In genomic region chr18:46332286-46332801, GRCh38 we compare ENCODE assay signal across 10 cellular contexts.
"Had no signal": no experiment of that assay in that cellular context is flagged by ENCODE, and none has a peak within 500 bp of the region (broad histone marks: within the 10 kb centered on the region; RNA-seq: fewer than 3 reads in every experiment).

No MANE protein-coding gene starts in this region.

- H3K27ac Mint-ChIP-seq: activated CD4-positive, alpha-beta memory T cell treated with anti-CD3 and anti-CD28 coated beads for 36 hours; activated naive CD8-positive, alpha-beta T cell treated with anti-CD3 and anti-CD28 coated beads, Interleukin-2, amount 10 ng/mL, durations not matched to agents 7 days and 5 days; stimulated activated naive B cell treated with anti-CD40 and anti-IgM and Interleukin-4, amounts not matched to agents 10 μg/mL and 1 μg/mL and 100 μg/mL, for 72 hours had no signal

- H3K36me3 ChIP-seq: tibial nerve had no signal

- H3K36me3 Mint-ChIP-seq: activated CD4-positive, alpha-beta memory T cell treated with anti-CD3 and anti-CD28 coated beads for 36 hours; stimulated activated naive B cell treated with anti-CD40 and anti-IgM and Interleukin-4, amounts not matched to agents 10 μg/mL and 1 μg/mL and 100 μg/mL, for 72 hours had no signal

- FAIRE-seq: bronchial epithelial cell had no signal

- H3K9me3 ChIP-seq: tibial nerve had no signal

- H3K27ac ChIP-seq: tibial nerve had no signal

- H3K4me3 ChIP-seq: tibial nerve had no signal

- H3K9me3 Mint-ChIP-seq: activated CD4-positive, alpha-beta memory T cell treated with anti-CD3 and anti-CD28 coated beads for 36 hours; activated naive CD8-positive, alpha-beta T cell treated with anti-CD3 and anti-CD28 coated beads, Interleukin-2, amount 10 ng/mL, durations not matched to agents 7 days and 5 days; activated T-cell treated with anti-CD3 and anti-CD28 coated beads, Interleukin-2, amount 50 U/mL, for 4 hours; stimulated activated naive B cell treated with anti-CD40 and anti-IgM and Interleukin-4, amounts not matched to agents 10 μg/mL and 1 μg/mL and 100 μg/mL, for 72 hours had no signal

- DNase-seq: activated effector memory CD4-positive, alpha-beta T cell treated with anti-CD3 and anti-CD28 coated beads, Interleukin-2, amount 50 U/mL, for 16 hours; activated naive CD8-positive, alpha-beta T cell treated with anti-CD3 and anti-CD28 coated beads, Interleukin-2, amount 10 ng/mL, durations not matched to agents 7 days and 5 days; activated T-cell treated with anti-CD3 and anti-CD28 coated beads, Interleukin-2, amount 50 U/mL, for 4 hours; left colon; stimulated activated CD4-positive, alpha-beta T cell treated with anti-CD3 and anti-CD28 coated beads, Interleukin-2, amount 100 ng/mL, for 24 hours; stimulated activated naive B cell treated with anti-CD40 and anti-IgM and Interleukin-4, amounts not matched to agents 10 μg/mL and 1 μg/mL and 100 μg/mL, for 72 hours had no signal

- ATAC-seq: activated T-cell treated with anti-CD3 and anti-CD28 coated beads, Interleukin-2, amount 50 U/mL, for 4 hours; left colon; SK-N-SH treated with all-trans-retinoic acid at 6 μM for 48 hours had no signal
